Comparison of ENCODE assay signal across 1 cellular context in the genomic region with DNA sequence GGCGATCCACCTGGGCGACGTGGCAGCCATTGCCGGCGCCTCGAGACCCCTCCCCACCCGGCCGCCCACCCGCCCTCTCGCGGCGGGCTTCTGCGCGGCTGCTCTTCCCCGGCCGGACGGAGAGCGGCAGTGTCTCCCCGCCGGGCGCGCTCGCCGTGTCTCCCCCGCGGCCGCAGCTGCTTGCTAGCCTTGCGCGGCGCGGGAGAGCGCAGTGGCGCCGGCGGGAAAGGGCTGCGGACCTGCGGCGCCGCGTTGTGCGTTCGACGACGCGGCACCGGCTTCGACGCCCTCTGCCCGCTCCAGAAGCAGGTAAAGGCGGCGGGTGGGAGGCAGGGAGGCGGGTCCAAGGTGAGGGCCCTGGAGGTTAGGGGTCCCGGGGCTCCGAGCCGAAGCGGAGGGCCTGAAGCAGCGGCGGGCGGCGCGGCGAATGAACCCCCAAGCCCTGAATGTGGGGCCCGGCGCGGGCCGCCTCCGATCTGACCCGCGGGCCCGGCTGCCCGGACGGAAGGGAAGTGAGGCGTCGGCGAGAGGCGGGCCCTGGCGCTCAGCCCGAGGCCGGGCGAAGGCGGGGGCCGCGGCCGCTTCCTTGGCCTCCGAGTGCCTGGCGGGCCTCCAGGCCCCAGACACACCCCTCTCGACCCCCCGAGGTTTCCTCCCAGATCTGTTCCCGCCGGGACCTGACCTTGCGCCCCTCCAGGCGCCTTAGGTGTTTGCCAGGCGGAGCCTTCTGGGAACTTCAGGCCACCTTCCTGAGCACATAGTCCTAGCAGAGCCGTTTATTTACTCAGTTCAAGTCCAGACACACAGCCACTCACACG.
TF ChIP-seq lines count a peak whose summit lies in the region.

A gene (plus strand): TSS at position 129 of the 818 bp plus-strand sequence. CDS start 40,491 bp downstream, outside the sequence.

TF ChIP-seq in H1, 55 proteins besides CTCF, POLR2A, EP300 and RAD21:
- TF ChIP-seq CTBP2 (IDR thresholded peaks at IDR 0.05; ENCODE audit: borderline replicate concordance, insufficient read depth, insufficient read length, low read length), result no peak
- TF ChIP-seq, protein P1, sequence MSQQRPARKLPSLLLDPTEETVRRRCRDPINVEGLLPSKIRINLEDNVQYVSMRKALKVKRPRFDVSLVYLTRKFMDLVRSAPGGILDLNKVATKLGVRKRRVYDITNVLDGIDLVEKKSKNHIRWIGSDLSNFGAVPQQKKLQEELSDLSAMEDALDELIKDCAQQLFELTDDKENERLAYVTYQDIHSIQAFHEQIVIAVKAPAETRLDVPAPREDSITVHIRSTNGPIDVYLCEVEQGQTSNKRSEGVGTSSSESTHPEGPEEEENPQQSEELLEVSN (IDR thresholded peaks at IDR 0.05), result peak; percentile 97
- TF ChIP-seq EGR1 (IDR thresholded peaks at IDR 0.05; ENCODE audit: borderline replicate concordance, low read depth, low read length), result peak; percentile 16; the same call in 1 of the 2 replicates
- TF ChIP-seq RFX5 (IDR thresholded peaks at IDR 0.05; ENCODE audit: borderline replicate concordance, low read depth, low read length), result no peak
- peak; percentile 42; the same call in 1 of the 2 replicates for TF ChIP-seq TAF1 (IDR thresholded peaks at IDR 0.05; ENCODE audit: low read depth, low read length)
- TF ChIP-seq ASH2L (IDR thresholded peaks at IDR 0.05; ENCODE audit: low read length), result peak; percentile 87
- TF ChIP-seq BACH1 (IDR thresholded peaks at IDR 0.05; ENCODE audit: low read length), result peak; percentile 42; the same call in 1 of the 2 replicates
- TF ChIP-seq NANOG (IDR thresholded peaks at IDR 0.05; ENCODE audit: insufficient read depth, low read depth, low read length, poor library complexity, severe bottlenecking), result no peak
- TF ChIP-seq, protein P2, sequence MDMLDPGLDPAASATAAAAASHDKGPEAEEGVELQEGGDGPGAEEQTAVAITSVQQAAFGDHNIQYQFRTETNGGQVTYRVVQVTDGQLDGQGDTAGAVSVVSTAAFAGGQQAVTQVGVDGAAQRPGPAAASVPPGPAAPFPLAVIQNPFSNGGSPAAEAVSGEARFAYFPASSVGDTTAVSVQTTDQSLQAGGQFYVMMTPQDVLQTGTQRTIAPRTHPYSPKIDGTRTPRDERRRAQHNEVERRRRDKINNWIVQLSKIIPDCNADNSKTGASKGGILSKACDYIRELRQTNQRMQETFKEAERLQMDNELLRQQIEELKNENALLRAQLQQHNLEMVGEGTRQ (IDR thresholded peaks at IDR 0.05; ENCODE audit: low read length), result no peak
- peak in 1 of 2 experiments; percentile 16; a peak in 1 of 4 replicates for TF ChIP-seq SIN3A (conservative IDR thresholded peaks at IDR 0.05 in 1 of 2, IDR thresholded peaks at IDR 0.05 in 1 of 2; ENCODE audit: low read depth in 1 of 2, low read length in 2 of 2)
- peak; percentile 87; the same call in 1 of the 2 replicates for TF ChIP-seq YY1 (IDR thresholded peaks at IDR 0.05; ENCODE audit: low read depth, low read length)
- no peak for TF ChIP-seq SP2 (IDR thresholded peaks at IDR 0.05; ENCODE audit: low read length)
- TF ChIP-seq, protein P3, sequence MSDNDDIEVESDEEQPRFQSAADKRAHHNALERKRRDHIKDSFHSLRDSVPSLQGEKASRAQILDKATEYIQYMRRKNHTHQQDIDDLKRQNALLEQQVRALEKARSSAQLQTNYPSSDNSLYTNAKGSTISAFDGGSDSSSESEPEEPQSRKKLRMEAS (IDR thresholded peaks at IDR 0.05), result peak; percentile 92
- TF ChIP-seq CREB1 (IDR thresholded peaks at IDR 0.05), result peak; percentile 27; the same call in 1 of the 2 replicates
- TF ChIP-seq SP4 (IDR thresholded peaks at IDR 0.05; ENCODE audit: low read length), result 0 out of 2 replicates have a peak, but pooled peaks have one; percentile 6
- TF ChIP-seq TCF12 (IDR thresholded peaks at IDR 0.05; ENCODE audit: low read depth, low read length), result no peak
- no peak for TF ChIP-seq CEBPB (IDR thresholded peaks at IDR 0.05; ENCODE audit: low read depth, low read length)
- peak; percentile 33 for TF ChIP-seq KDM4A (IDR thresholded peaks at IDR 0.05; ENCODE audit: low read depth, low read length, severe bottlenecking)
- TF ChIP-seq HDAC2 (IDR thresholded peaks at IDR 0.05; ENCODE audit: borderline replicate concordance in 1 of 2, low read depth in 2 of 2, low read length in 2 of 2), result peak in 1 of 2 experiments; percentile 39; a peak in 1 of 4 replicates
- TF ChIP-seq POLR2AphosphoS5 (IDR thresholded peaks at IDR 0.05; ENCODE audit: low read depth, low read length), result peak; percentile 78
